ENCODE assay signal across 10 cellular contexts in the genomic region with DNA sequence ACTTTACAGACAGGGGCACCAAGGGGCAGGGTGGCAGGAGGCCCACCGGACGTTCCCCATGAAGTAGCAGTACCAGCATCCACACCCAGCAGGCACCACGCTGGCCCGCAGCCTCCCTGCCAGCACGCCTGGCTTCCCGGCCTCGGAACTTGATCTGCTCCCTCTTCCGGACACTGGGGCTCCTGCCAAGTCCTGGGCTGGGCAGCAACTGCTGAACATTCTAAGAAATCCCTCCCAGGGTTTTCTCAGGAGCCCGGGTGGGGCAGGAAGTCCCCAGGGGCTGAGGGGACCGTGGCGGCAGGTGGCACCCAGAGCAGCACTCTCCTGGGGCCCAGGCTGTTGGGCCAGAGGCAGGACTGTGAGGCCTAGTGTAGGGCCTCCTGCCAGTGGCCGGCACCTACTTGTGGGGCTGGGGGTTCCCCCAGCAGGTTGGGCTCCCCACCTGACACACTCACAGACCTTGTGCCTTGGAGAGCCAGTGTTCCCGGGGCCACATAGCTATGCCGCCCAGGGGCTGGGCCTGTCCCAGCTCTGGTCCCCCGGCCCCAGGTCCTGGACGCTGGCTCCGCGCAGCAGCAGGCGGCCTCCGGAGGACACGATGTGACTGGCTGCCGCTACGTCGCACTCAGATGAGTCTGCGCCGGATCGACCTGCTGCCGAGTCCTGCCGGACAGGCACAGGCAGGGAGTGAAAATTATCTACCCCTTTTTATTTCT.
A peak's percentile ranks its signal among the peaks of the same experiment; 100 is the strongest.
DNase-seq lines count a peak whose midpoint lies in the region; ATAC-seq and TF ChIP-seq lines count a peak whose summit lies in the region.
"Had no signal": no experiment of that assay in that cellular context is flagged by ENCODE, and none has a peak within 500 bp of the region (broad histone marks: within the 10 kb centered on the region; RNA-seq: fewer than 3 reads in every experiment).

No MANE protein-coding gene starts in this region.

- peak overlapping the region; percentile 67 for H3K27ac ChIP-seq in C4-2B

- peak; percentile 5 for ATAC-seq in omental fat pad (ENCODE audit: low FRiP score)
- ATAC-seq in HG03571 (IDR thresholded peaks at IDR 0.05; ENCODE audit: unreplicated experiment) = no peak
- ATAC-seq: activated CD4-positive, CD25-positive, alpha-beta regulatory T cell treated with anti-CD3 and anti-CD28 coated beads, Interleukin-2, amount 50 U/mL, for 24 hours had no signal

- peak; percentile 60 for DNase-seq in NCI-H460 (ENCODE audit: extremely low read depth, low read depth)
- DNase-seq in fibroblast of gingiva (ENCODE audit: low read depth) = peak; percentile 79
- DNase-seq in omental fat pad (ENCODE audit: low spot score) = no peak
- DNase-seq in T-helper 9 cell = no peak
- no peak for DNase-seq in stimulated activated CD4-positive, alpha-beta T cell treated with anti-CD3 and anti-CD28 coated beads, Interleukin-4, amount 100 ng/mL, for 4 hours
- no peak for DNase-seq in DMS53 treated with DMSO at 0.1 percent for 48 hours (lab: John Stamatoyannopoulos, UW; ENCODE audit: unreplicated experiment)
- DNase-seq: glutamatergic neuron had no signal

- TF ChIP-seq CTCF in C4-2B (conservative IDR thresholded peaks at IDR 0.05) = no peak
- no peak for TF ChIP-seq CTCF in omental fat pad (IDR thresholded peaks at IDR 0.05)

Comparison
In these comparisons a context has a peak if more than half of its experiments do, and no peak if none do; other contexts are left out.
1. DNase-seq: peak in NCI-H460 (single experiment) and fibroblast of gingiva (single experiment); none in omental fat pad (single experiment), T-helper 9 cell (single experiment), stimulated activated CD4-positive, alpha-beta T cell treated with anti-CD3 and anti-CD28 coated beads, Interleukin-4, amount 100 ng/mL, for 4 hours (0 of 2) and DMS53 treated with DMSO at 0.1 percent for 48 hours (single experiment).